Comparison of ENCODE assay signal across 19 cellular contexts in the genomic region with DNA sequence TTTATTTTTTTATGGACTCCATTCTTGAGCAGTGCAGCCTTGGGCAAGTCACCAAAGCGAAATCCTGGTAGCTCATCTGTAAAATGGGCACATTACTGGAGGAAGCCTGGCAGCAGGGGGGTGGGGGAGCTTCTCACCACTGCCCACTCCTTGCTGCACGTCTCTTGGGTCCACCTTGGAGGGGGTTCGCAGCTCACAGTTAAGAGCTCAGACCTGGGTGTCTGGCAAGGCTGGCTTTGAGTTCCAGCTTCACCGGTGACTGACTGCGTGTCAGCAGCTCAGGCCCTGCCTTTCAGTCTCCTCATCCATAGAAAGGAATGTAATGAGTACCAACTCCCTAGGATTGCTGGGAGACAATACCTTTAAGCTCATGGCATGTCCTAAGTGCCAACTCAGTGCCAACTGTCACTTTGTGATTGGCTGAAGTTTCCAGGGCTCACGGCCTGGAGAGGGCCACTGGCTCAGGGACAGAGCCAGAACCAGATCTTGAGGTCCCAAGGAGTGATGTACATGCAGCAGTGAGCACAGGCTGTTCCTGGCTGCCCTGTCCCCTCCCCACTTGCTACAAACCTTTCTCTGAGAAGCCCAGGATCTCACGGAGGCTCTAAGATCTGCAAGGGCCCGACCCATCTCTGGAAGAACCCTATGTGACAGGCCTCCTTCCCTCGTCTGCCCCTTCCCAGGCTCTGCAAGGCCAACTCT.
DNase-seq lines count a peak whose midpoint lies in the region; ATAC-seq, FAIRE-seq and TF ChIP-seq lines count a peak whose summit lies in the region.
"Had no signal": no experiment of that assay in that cellular context is flagged by ENCODE, and none has a peak within 500 bp of the region (broad histone marks: within the 10 kb centered on the region; RNA-seq: fewer than 3 reads in every experiment).

No MANE protein-coding gene starts in this region.

- WGBS in H1 (ENCODE audit: extremely low coverage in 1 of 2, insufficient coverage in 1 of 2, insufficient read length in 1 of 2, insufficient replicate concordance in 2 of 2, low coverage in 1 of 2, low lambda C conversion rate in 2 of 2, missing lambda C conversion rate in 1 of 2), 2 experiments = 86% methylated on average over 9 of the region's 9 CpGs; no CpG with 5 or more reads in 1 of the 2 experiments
- 68 to 79% methylated on average over 8 to 9 of the region's 9 CpGs for WGBS in testis, 2 donors

- CTCF ChIA-PET in H1 (lab: Charles Lee; ENCODE audit: partially characterized antibody) = interaction anchor here (0.9 to 2.9 kb wide), 10 partner anchors 10 to 417 kb away, joined by 3 to 12 read pairs (median 4); no protein-coding TSS in a partner anchor

- no peak overlapping the region for H2AK5ac ChIP-seq in H1 (ENCODE audit: low read depth, low read length)

- H3K56ac ChIP-seq in H1 (replicated peaks; ENCODE audit: insufficient read length, low read depth, low read length) = no peak overlapping the region

- TF ChIP-seq POLR2A in H1 (IDR thresholded peaks at IDR 0.05; ENCODE audit: control extremely low read depth in 1 of 2, low read depth in 2 of 2, low read length in 2 of 2) = no peak
- TF ChIP-seq POLR2A in testis (IDR thresholded peaks at IDR 0.05) = no peak

- no peaks in the 10 kb centered on the region for H3K9me3 ChIP-seq in H1 (ENCODE audit: insufficient read depth in 2 of 2, low read depth in 1 of 2, low read length in 1 of 2)
- H3K9me3 ChIP-seq in lower lobe of right lung = no peaks in the 10 kb centered on the region
- H3K9me3 ChIP-seq in testis = no peaks in the 10 kb centered on the region

- no peak overlapping the region for H3K4me2 ChIP-seq in H1 (ENCODE audit: insufficient read depth in 1 of 2, low read depth in 2 of 2, low read length in 2 of 2)
- H3K4me2 ChIP-seq: KMS-11 had no signal

- H2BK15ac ChIP-seq in H1 (ENCODE audit: low read length) = no peak overlapping the region

- TF ChIP-seq CTCF in H1 (IDR thresholded peaks at IDR 0.05; ENCODE audit: control extremely low read depth in 1 of 3, insufficient read depth in 1 of 3, low read depth in 1 of 3, low read length in 3 of 3) (no peak), lower lobe of right lung (IDR thresholded peaks at IDR 0.05) (no peak), testis (IDR thresholded peaks at IDR 0.05) (no peak)

- no peak overlapping the region for H3K14ac ChIP-seq in H1 (ENCODE audit: insufficient read length)

- H3K4me3 ChIP-seq in H1 (ENCODE audit: extremely low read depth in 1 of 4, insufficient read depth in 2 of 4, low read depth in 3 of 4, low read length in 4 of 4) (no peak overlapping the region), lower lobe of right lung (no peak overlapping the region), testis (no peak overlapping the region)

- H3K9ac ChIP-seq in H1 (replicated peaks in 1 of 4; ENCODE audit: extremely low read depth in 1 of 4, low read depth in 3 of 4, low read length in 3 of 4) = no peak overlapping the region
- H3K9ac ChIP-seq: KMS-11 had no signal

- H4K8ac ChIP-seq in H1 (ENCODE audit: extremely low read depth, insufficient read depth, low read length) = no peak overlapping the region

- TF ChIP-seq RAD21 in H1 (IDR thresholded peaks at IDR 0.05 in 1 of 2, conservative IDR thresholded peaks at IDR 0.05 in 1 of 2; ENCODE audit: low read depth in 2 of 2, low read length in 2 of 2) = no peak

- no peaks in the 10 kb centered on the region for H4K20me1 ChIP-seq in H1 (replicated peaks in 1 of 2; ENCODE audit: control insufficient read depth in 1 of 2, insufficient read depth in 2 of 2, low read length in 2 of 2)

- no peak overlapping the region for H2AFZ ChIP-seq in H1 (ENCODE audit: low read length)

- H3K27me3 ChIP-seq in H1 (replicated peaks in 1 of 4; ENCODE audit: control insufficient read depth in 3 of 4, extremely low read depth in 1 of 4, insufficient read depth in 3 of 4, low read length in 3 of 4) (peaks cover 2 to 29% (median 18%) of the 10 kb centered on the region in 4 experiments), lower lobe of right lung (ENCODE audit: low read depth) (peaks cover 18% of the 10 kb centered on the region), testis (no peaks in the 10 kb centered on the region)

- no peak for FAIRE-seq in RCC 7860 (lab: Jason Lieb, UNC)
- FAIRE-seq in H1 (lab: Jason Lieb, UNC) = no peak
- FAIRE-seq: endometrium, G401.6, GM12892 had no signal

- H3K79me2 ChIP-seq in H1 (ENCODE audit: control insufficient read depth in 1 of 2, insufficient read depth in 2 of 2, low read length in 2 of 2) = no peaks in the 10 kb centered on the region

- TF ChIP-seq EP300 in H1 (IDR thresholded peaks at IDR 0.05; ENCODE audit: borderline replicate concordance in 1 of 2, low read depth in 2 of 2, low read length in 2 of 2) = no peak

- peak overlapping the region; percentile 80; the same call in 1 of the 2 replicates for H2BK12ac ChIP-seq in H1 (ENCODE audit: low read depth, low read length)

- no peak overlapping the region for H3K27ac ChIP-seq in H1 (ENCODE audit: low read depth, low read length)
- peak overlapping the region; percentile 79 for H3K27ac ChIP-seq in lower lobe of right lung
- peak overlapping the region; percentile 75 to 90 for H3K27ac ChIP-seq in testis
- H3K27ac ChIP-seq: KMS-11 had no signal

- no peak overlapping the region for H3K18ac ChIP-seq in H1 (ENCODE audit: extremely low read depth, low read length)

- ATAC-seq in lower lobe of right lung = no peak
- no peak for ATAC-seq in HG02981 (IDR thresholded peaks at IDR 0.05; ENCODE audit: unreplicated experiment)
- ATAC-seq: natural killer cell treated with Interleukin-12 subunit alpha and Interleukin-12 subunit beta and Interleukin-15 and Interleukin-18, amount 100 ng/mL, for 72 hours had no signal

- POLR2A ChIA-PET in H1 (lab: Charles Lee; ENCODE audit: partially characterized antibody) = interaction anchor here (0.7 to 3.1 kb wide), 4 partner anchors 9 to 370 kb away, joined by 3 to 16 read pairs (median 4); a partner anchor contains a TSS

- H4K91ac ChIP-seq in H1 (replicated peaks; ENCODE audit: insufficient read length, low read length) = no peak overlapping the region

- peaks cover 2% of the 10 kb centered on the region; the same call in 1 of the 2 replicates for H3K23me2 ChIP-seq in H1 (ENCODE audit: low read depth, low read length)

- H3K36me3 ChIP-seq in H1 (ENCODE audit: control insufficient read depth in 2 of 4, insufficient read depth in 4 of 4, low read length in 3 of 4) = no peaks in the 10 kb centered on the region
- no peaks in the 10 kb centered on the region for H3K36me3 ChIP-seq in lower lobe of right lung
- H3K36me3 ChIP-seq in testis (ENCODE audit: low read depth, missing control alignments) = no peaks in the 10 kb centered on the region

- H3K4me1 ChIP-seq in H1 (replicated peaks in 1 of 4; ENCODE audit: control insufficient read depth in 3 of 4, insufficient read depth in 4 of 4, low read length in 3 of 4) = peaks cover 0 to 7% (median under 1%) of the 10 kb centered on the region in 4 experiments; a peak in 2 of 7 replicates
- H3K4me1 ChIP-seq in lower lobe of right lung = peaks cover 23% of the 10 kb centered on the region
- peaks cover 26% of the 10 kb centered on the region for H3K4me1 ChIP-seq in testis

- no peak overlapping the region for H3K23ac ChIP-seq in H1 (ENCODE audit: insufficient read length)

- H4K5ac ChIP-seq in H1 (ENCODE audit: insufficient read length, low read depth, low read length) = no peak overlapping the region

- H3K79me1 ChIP-seq in H1 (ENCODE audit: low read depth, low read length) = no peaks in the 10 kb centered on the region

- intact Hi-C loops in lower lobe of right lung (cut with DNase I) = no loop called here
- intact Hi-C loops in testis (cut with DNase I; ENCODE audit: low total_unique reads) = no loop called here

- no peak overlapping the region for H2BK120ac ChIP-seq in H1 (replicated peaks; ENCODE audit: low read depth, low read length)

- H2BK20ac ChIP-seq in H1 (ENCODE audit: low read length) = no peak overlapping the region

- no peak overlapping the region for H2BK5ac ChIP-seq in H1 (ENCODE audit: low read depth, low read length)

- H3K4ac ChIP-seq in H1 (replicated peaks; ENCODE audit: insufficient read length, low read depth, low read length) = no peak overlapping the region

- peak; percentile 13 for DNase-seq in RCC 7860 (ENCODE audit: low spot score)
- DNase-seq in H1 (ENCODE audit: low read depth in 1 of 2, low spot score in 2 of 2) = no peak
- DNase-seq in lower lobe of right lung = no peak
- no peak for DNase-seq in testis
- no peak for DNase-seq in GOT3 (lab: John Stamatoyannopoulos, UW)
- DNase-seq in NCI-H510A (lab: John Stamatoyannopoulos, UW) = no peak
- no peak for DNase-seq in putamen (ENCODE audit: low spot score)
- DNase-seq: activated CD4-positive, CD25-positive, alpha-beta regulatory T cell treated with anti-CD3 and anti-CD28 coated beads, Interleukin-2, amount 50 U/mL, for 72 hours; NCI-H1092; NCI-H2107; NCI-H526 treated with DMSO at 0.1 percent for 48 hours; OCI-M1; stimulated activated CD4-positive, alpha-beta T cell treated with anti-CD3 and anti-CD28 coated beads, Interleukin-2, amount 100 ng/mL, for 24 hours had no signal

TF ChIP-seq in H1, 55 proteins besides CTCF, POLR2A, EP300 and RAD21:
- no peak for TF ChIP-seq KDM5A (IDR thresholded peaks at IDR 0.05; ENCODE audit: low read length)
- TF ChIP-seq FOSL1 (IDR thresholded peaks at IDR 0.05; ENCODE audit: insufficient read depth, low read depth, low read length) = no peak
